Comparison of ENCODE assay signal across 24 cellular contexts in the genomic region with DNA sequence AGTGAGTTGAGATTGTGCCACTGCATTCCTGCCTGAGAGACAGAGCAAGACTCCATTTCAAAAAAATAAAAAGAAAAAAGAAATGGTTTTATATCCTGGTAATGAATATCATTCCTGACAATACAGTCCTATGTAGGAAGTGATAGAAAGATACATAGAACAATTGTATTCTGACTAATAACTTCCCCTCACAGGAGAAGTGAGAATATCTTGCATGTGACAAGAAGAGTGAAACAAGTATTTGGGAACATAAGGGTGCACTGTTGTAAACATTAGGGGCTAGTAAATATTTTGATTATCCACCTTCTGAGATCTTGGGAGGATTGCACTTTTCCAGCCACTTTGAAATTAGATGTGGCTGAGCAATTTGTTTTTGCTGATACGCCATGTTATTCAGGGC. TPM values are rescaled to one million over a fixed set of nuclear protein-coding genes. Genes with fewer than 3 reads are reported as not detected.
DNase-seq lines count a peak whose midpoint lies in the region; ATAC-seq, FAIRE-seq and TF ChIP-seq lines count a peak whose summit lies in the region.
"Had no signal": no experiment of that assay in that cellular context is flagged by ENCODE, and none has a peak within 500 bp of the region (broad histone marks: within the 10 kb centered on the region; RNA-seq: fewer than 3 reads in every experiment).

No MANE protein-coding gene starts in this region.

- H3K4me3 ChIP-seq in OCI-LY3 (ENCODE audit: low read length) (no peak overlapping the region), smooth muscle cell (no peak overlapping the region)
- H3K4me3 ChIP-seq: A549, GM23338 had no signal

- no peaks in the 10 kb centered on the region for H3K9me3 ChIP-seq in OCI-LY3 (ENCODE audit: insufficient read depth, low read length)
- no peaks in the 10 kb centered on the region for H3K9me3 ChIP-seq in smooth muscle cell (replicated peaks; ENCODE audit: low read depth)
- H3K9me3 ChIP-seq: A549, Caco-2 had no signal

- peaks cover 95% of the 10 kb centered on the region for H4K20me1 ChIP-seq in OCI-LY3 (ENCODE audit: insufficient read depth, low read length)
- H4K20me1 ChIP-seq in smooth muscle cell (ENCODE audit: low read depth): no peaks in the 10 kb centered on the region

- H3K4me1 Mint-ChIP-seq in memory B cell: peaks cover 25% of the 10 kb centered on the region

- peak; percentile 29 for FAIRE-seq in D721Med (lab: Jason Lieb, UNC)
- FAIRE-seq: A549, GM19239, H54 had no signal

- no peak overlapping the region for H3K9ac ChIP-seq in OCI-LY3 (ENCODE audit: low read length)
- no peak overlapping the region for H3K9ac ChIP-seq in smooth muscle cell (ENCODE audit: low read depth)

- H3K27me3 Mint-ChIP-seq in memory B cell: no peaks in the 10 kb centered on the region

- DNase-seq in D721Med (ENCODE audit: insufficient read length, low spot score) (no peak), memory B cell (ENCODE audit: low spot score in 2 of 2) (no peak), NCI-H1930 (lab: John Stamatoyannopoulos, UW) (no peak), GM20000 (ENCODE audit: low spot score) (no peak), smooth muscle cell (lab: John Stamatoyannopoulos, UW; ENCODE audit: unreplicated experiment) (no peak)
- DNase-seq in stimulated activated CD4-positive, alpha-beta T cell treated with anti-CD3 and anti-CD28 coated beads, Interleukin-2, amount 100 ng/mL, for 48 hours: no peak
- DNase-seq: AML-193; Caco-2; CD4-positive, alpha-beta T cell; DMS153; DMS79; GDM1; HCEC 1CT; HFFc6 had no signal

- TF ChIP-seq CTCF in D721Med (IDR thresholded peaks at IDR 0.05; ENCODE audit: insufficient read depth, missing control alignments) (no peak), OCI-LY3 (IDR thresholded peaks at IDR 0.05; ENCODE audit: low read depth, low read length) (no peak), GM20000 (IDR thresholded peaks at IDR 0.05; ENCODE audit: extremely low read depth, missing control alignments) (no peak), smooth muscle cell (IDR thresholded peaks at IDR 0.05; ENCODE audit: borderline replicate concordance, insufficient read depth, poor library complexity, severe bottlenecking) (no peak)

- H3K27me3 ChIP-seq in OCI-LY3 (ENCODE audit: low read depth, low read length): no peaks in the 10 kb centered on the region
- H3K27me3 ChIP-seq in smooth muscle cell (ENCODE audit: low read depth): peaks cover 35% of the 10 kb centered on the region

- H3K4me2 ChIP-seq in OCI-LY3 (ENCODE audit: low read length) (peak overlapping the region; percentile 42; the same call in 1 of the 2 replicates), smooth muscle cell (no peak overlapping the region)
- H3K4me2 ChIP-seq: A549, GM23338 had no signal

- H3K79me2 ChIP-seq in OCI-LY3 (ENCODE audit: low read length) (peaks cover 99% of the 10 kb centered on the region), smooth muscle cell (ENCODE audit: low read depth) (no peaks in the 10 kb centered on the region)

- H3K36me3 ChIP-seq in OCI-LY3 (replicated peaks; ENCODE audit: low read depth, low read length) (peaks cover 73% of the 10 kb centered on the region), smooth muscle cell (ENCODE audit: low read depth) (no peaks in the 10 kb centered on the region)

- H3K4me1 ChIP-seq in OCI-LY3 (ENCODE audit: low read length) (peaks cover 34% of the 10 kb centered on the region), smooth muscle cell (ENCODE audit: low read depth) (no peaks in the 10 kb centered on the region)
- H3K4me1 ChIP-seq: A549, Caco-2 had no signal

- no peak overlapping the region for H3K4me3 Mint-ChIP-seq in memory B cell
- H3K4me3 Mint-ChIP-seq: CD4-positive, alpha-beta T cell; GM23338; HFFc6 had no signal

- no peaks in the 10 kb centered on the region for H3F3A ChIP-seq in smooth muscle cell (ENCODE audit: low read depth)

- no peak overlapping the region for H2AFZ ChIP-seq in OCI-LY3 (ENCODE audit: low read depth, low read length)
- no peak overlapping the region for H2AFZ ChIP-seq in smooth muscle cell (ENCODE audit: low read depth)
- H2AFZ ChIP-seq: GM23338 had no signal

- H3K27ac Mint-ChIP-seq in memory B cell: peak overlapping the region; percentile 63
- H3K27ac Mint-ChIP-seq: CD4-positive, alpha-beta T cell; GM23338; HFFc6 had no signal

- ATAC-seq in HG02870 (IDR thresholded peaks at IDR 0.05; ENCODE audit: unreplicated experiment) (peak; percentile 60), memory B cell (ENCODE audit: low read depth) (no peak)
- ATAC-seq: A549, GM23338 had no signal

- no peak overlapping the region for H3K27ac ChIP-seq in OCI-LY3 (ENCODE audit: low read length)
- no peak overlapping the region for H3K27ac ChIP-seq in smooth muscle cell (ENCODE audit: low read depth)
- H3K27ac ChIP-seq: 22Rv1, A549, C4-2B had no signal

- 93% methylated on average over 1 of the region's 1 CpG for WGBS in smooth muscle cell (ENCODE audit: low lambda C conversion rate)

- H3K36me3 Mint-ChIP-seq in memory B cell: peaks cover 33% of the 10 kb centered on the region

- H3K9me3 Mint-ChIP-seq in memory B cell: peaks cover 5% of the 10 kb centered on the region
- H3K9me3 Mint-ChIP-seq: GM23338 had no signal

RNA-seq across cellular contexts. Expression of a gene that starts 40.7 kb away (rescaled TPM):
- not detected in 2 replicates for total RNA-seq in smooth muscle cell
- not detected in 2 replicates for polyA plus RNA-seq in smooth muscle cell
- total RNA-seq: Caco-2; CD4-positive, alpha-beta T cell; HFFc6; HT-29 had no signal
- polyA plus RNA-seq: A549, BJ had no signal
